Comparison of ENCODE assay signal across 14 cellular contexts in the genomic region with DNA sequence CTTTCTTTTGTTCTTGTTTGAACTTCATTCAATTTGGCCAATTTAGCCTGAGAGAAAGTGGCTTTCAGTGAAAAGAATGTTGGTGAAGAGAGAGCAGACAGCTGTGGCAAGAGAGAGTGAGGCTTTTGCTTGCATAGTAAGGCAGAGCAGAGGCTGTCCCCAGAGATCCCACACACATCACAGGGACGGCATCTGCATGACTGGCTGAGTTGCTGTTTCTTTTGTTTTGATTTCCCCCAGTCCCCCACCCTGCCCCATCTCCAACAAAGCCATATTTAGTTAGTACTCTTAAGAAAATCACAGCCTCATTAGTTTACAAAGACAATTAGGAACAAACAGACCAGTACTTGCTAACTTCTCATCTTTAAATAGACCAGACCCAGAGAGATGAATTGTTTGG.
DNase-seq lines count a peak whose midpoint lies in the region; ATAC-seq, FAIRE-seq and TF ChIP-seq lines count a peak whose summit lies in the region.
"Had no signal": no experiment of that assay in that cellular context is flagged by ENCODE, and none has a peak within 500 bp of the region (broad histone marks: within the 10 kb centered on the region; RNA-seq: fewer than 3 reads in every experiment).

No MANE protein-coding gene starts in this region.

- H3K4me1 ChIP-seq in neuronal stem cell (ENCODE audit: control insufficient read depth in 2 of 2, insufficient read depth in 1 of 2, low read depth in 1 of 2, low read length in 2 of 2), result peaks cover 5 to 9% of the 10 kb centered on the region in 2 donors
- H3K4me1 ChIP-seq in PC-3 (ENCODE audit: insufficient read depth, low read length), result no peaks in the 10 kb centered on the region
- H3K4me1 ChIP-seq in uterus, result no peaks in the 10 kb centered on the region
- H3K4me1 ChIP-seq: esophagus squamous epithelium had no signal

- no peak overlapping the region for H4K91ac ChIP-seq in neuronal stem cell (ENCODE audit: low read depth, low read length, poor library complexity)

- peak; percentile 66 for ATAC-seq in GM21723 (IDR thresholded peaks at IDR 0.05; ENCODE audit: unreplicated experiment)
- no peak for ATAC-seq in PC-3

- H3F3A ChIP-seq in PC-3 (ENCODE audit: low read length, unreplicated experiment), result no peaks in the 10 kb centered on the region

- no peak overlapping the region for H3K23ac ChIP-seq in neuronal stem cell (ENCODE audit: low read depth, low read length, poor library complexity)

- no peaks in the 10 kb centered on the region for H3K79me1 ChIP-seq in neuronal stem cell (ENCODE audit: low read depth, low read length)

- H3K27me3 ChIP-seq in neuronal stem cell (ENCODE audit: control insufficient read depth in 3 of 3, insufficient read depth in 3 of 3, low read depth in 1 of 3, low read length in 3 of 3) (peaks cover 0 to 3% (median 0%) of the 10 kb centered on the region in 3 experiments), PC-3 (ENCODE audit: low read length) (no peaks in the 10 kb centered on the region), uterus (no peaks in the 10 kb centered on the region)
- H3K27me3 ChIP-seq: esophagus squamous epithelium, MG63 had no signal

- no peak overlapping the region for H2AK5ac ChIP-seq in neuronal stem cell (ENCODE audit: low read depth, low read length)

- CTCF ChIA-PET in PC-3 (lab: Charles Lee), result no interaction called here

- no TSS peak for BruUV-seq in PC-3 (replicated peaks; lab: Mats Ljungman, UMichigan)

- no peak overlapping the region for H3K4ac ChIP-seq in neuronal stem cell (ENCODE audit: low read length)

- no peak for TF ChIP-seq CTCF in PC-3 (conservative IDR thresholded peaks at IDR 0.05; ENCODE audit: low read depth, low read length)
- no peak for TF ChIP-seq CTCF in uterus (IDR thresholded peaks at IDR 0.05)

- no peak for FAIRE-seq in urothelium cell line (lab: Jason Lieb, UNC)
- FAIRE-seq: TTC549 had no signal

- H2BK120ac ChIP-seq in neuronal stem cell (ENCODE audit: low read depth, low read length), result no peak overlapping the region

- no peak overlapping the region for H3K14ac ChIP-seq in neuronal stem cell (ENCODE audit: low read length)

- H3K4me2 ChIP-seq in neuronal stem cell (ENCODE audit: insufficient read depth, low read length, poor library complexity, severe bottlenecking) (no peak overlapping the region), PC-3 (ENCODE audit: low read length) (no peak overlapping the region)

- H2BK12ac ChIP-seq in neuronal stem cell (ENCODE audit: low read length), result no peak overlapping the region

- no peak overlapping the region for H2BK15ac ChIP-seq in neuronal stem cell (ENCODE audit: low read length)

- WGBS in neuronal stem cell (ENCODE audit: extremely low coverage in 2 of 2, insufficient read length in 2 of 2, insufficient replicate concordance in 1 of 2), 2 donors, result no CpG with 5 or more reads among the region's 1 CpG

- H3K9ac ChIP-seq in neuronal stem cell (ENCODE audit: low read depth, low read length, poor library complexity), result no peak overlapping the region
- H3K9ac ChIP-seq in PC-3 (ENCODE audit: low read length), result no peak overlapping the region

- TF ChIP-seq POLR2A in uterus (IDR thresholded peaks at IDR 0.05), result no peak

- intact Hi-C loops in PC-3 (cut with micrococcal nuclease), result no loop called here
- intact Hi-C loops in uterus (cut with DNase I; ENCODE audit: low total_unique reads), result no loop called here

- no peaks in the 10 kb centered on the region for H3K36me3 ChIP-seq in neuronal stem cell (replicated peaks in 1 of 2; ENCODE audit: control insufficient read depth in 2 of 2, insufficient read depth in 2 of 2, low read length in 2 of 2)
- H3K36me3 ChIP-seq in PC-3 (ENCODE audit: low read depth, low read length), result no peaks in the 10 kb centered on the region
- no peaks in the 10 kb centered on the region for H3K36me3 ChIP-seq in uterus
- H3K36me3 ChIP-seq: esophagus squamous epithelium, MG63 had no signal

- H3K9me2 ChIP-seq in PC-3 (replicated peaks; ENCODE audit: low read length), result no peaks in the 10 kb centered on the region

- H2AFZ ChIP-seq in neuronal stem cell (ENCODE audit: low read length), result peak overlapping the region; percentile 70
- H2AFZ ChIP-seq in PC-3 (ENCODE audit: low read length), result no peak overlapping the region

- no peaks in the 10 kb centered on the region for H3K9me3 ChIP-seq in neuronal stem cell (replicated peaks in 1 of 2; ENCODE audit: control insufficient read depth in 2 of 2, insufficient read depth in 1 of 2, low read depth in 1 of 2, low read length in 2 of 2)
- H3K9me3 ChIP-seq in PC-3 (ENCODE audit: low read length), result no peaks in the 10 kb centered on the region
- no peaks in the 10 kb centered on the region for H3K9me3 ChIP-seq in uterus
- H3K9me3 ChIP-seq: esophagus squamous epithelium, MG63 had no signal

- no peak overlapping the region for H4K8ac ChIP-seq in neuronal stem cell (ENCODE audit: low read depth, low read length)

- H3K27ac ChIP-seq in neuronal stem cell (replicated peaks; ENCODE audit: low read length) (peak overlapping the region; percentile 24), PC-3 (ENCODE audit: low read length) (no peak overlapping the region), uterus (no peak overlapping the region)
- H3K27ac ChIP-seq: esophagus squamous epithelium had no signal

- no peaks in the 10 kb centered on the region for H4K20me1 ChIP-seq in PC-3 (ENCODE audit: low read length)

- DNase-seq in NCI-H1694 (lab: John Stamatoyannopoulos, UW), result peak; percentile 30
- DNase-seq in globus pallidus (ENCODE audit: low spot score), result peak; percentile 65
- peak; percentile 32 for DNase-seq in neuronal stem cell (ENCODE audit: low spot score)
- no peak for DNase-seq in urothelium cell line (ENCODE audit: low spot score)
- no peak for DNase-seq in PC-3
- DNase-seq in uterus, result no peak
- DNase-seq: activated CD8-positive, alpha-beta memory T cell treated with anti-CD3 and anti-CD28 coated beads, Interleukin-2, amount 50 U/mL, for 4 hours; activated naive CD8-positive, alpha-beta T cell treated with anti-CD3 and anti-CD28 coated beads, Interleukin-2, amount 10 ng/mL, durations not matched to agents 7 days and 5 days; esophagus squamous epithelium; MG63; NCI-H526; SHP77 had no signal

- H3K4me3 ChIP-seq in neuronal stem cell (ENCODE audit: low read length in 2 of 2) (no peak overlapping the region), PC-3 (ENCODE audit: low read length) (no peak overlapping the region), uterus (no peak overlapping the region)
- H3K4me3 ChIP-seq: esophagus squamous epithelium, MG63 had no signal

- no peak overlapping the region for H3K18ac ChIP-seq in neuronal stem cell (ENCODE audit: low read length)

- H3K79me2 ChIP-seq in PC-3 (ENCODE audit: low read length), result no peaks in the 10 kb centered on the region

- POLR2A ChIA-PET in PC-3 (lab: Charles Lee; ENCODE audit: unreplicated experiment), result no interaction called here

- H2BK5ac ChIP-seq in neuronal stem cell (ENCODE audit: low read length), result no peak overlapping the region

Comparison
In these comparisons a context has a peak if more than half of its experiments do, and no peak if none do; other contexts are left out.
1. DNase-seq: peak in NCI-H1694 (single experiment), globus pallidus (single experiment) and neuronal stem cell (single experiment); none in urothelium cell line (single experiment), PC-3 (single experiment) and uterus (0 of 2).